In genomic region chr2:109124982-109125594, GRCh38 we compare ENCODE assay signal across 1 cellular context.
TF ChIP-seq lines count a peak whose summit lies in the region.

No MANE protein-coding gene starts in this region.

TF ChIP-seq in WTC11, 78 proteins besides CTCF, POLR2A, EP300 and RAD21 (continued from another document):
- TF ChIP-seq, protein P1, sequence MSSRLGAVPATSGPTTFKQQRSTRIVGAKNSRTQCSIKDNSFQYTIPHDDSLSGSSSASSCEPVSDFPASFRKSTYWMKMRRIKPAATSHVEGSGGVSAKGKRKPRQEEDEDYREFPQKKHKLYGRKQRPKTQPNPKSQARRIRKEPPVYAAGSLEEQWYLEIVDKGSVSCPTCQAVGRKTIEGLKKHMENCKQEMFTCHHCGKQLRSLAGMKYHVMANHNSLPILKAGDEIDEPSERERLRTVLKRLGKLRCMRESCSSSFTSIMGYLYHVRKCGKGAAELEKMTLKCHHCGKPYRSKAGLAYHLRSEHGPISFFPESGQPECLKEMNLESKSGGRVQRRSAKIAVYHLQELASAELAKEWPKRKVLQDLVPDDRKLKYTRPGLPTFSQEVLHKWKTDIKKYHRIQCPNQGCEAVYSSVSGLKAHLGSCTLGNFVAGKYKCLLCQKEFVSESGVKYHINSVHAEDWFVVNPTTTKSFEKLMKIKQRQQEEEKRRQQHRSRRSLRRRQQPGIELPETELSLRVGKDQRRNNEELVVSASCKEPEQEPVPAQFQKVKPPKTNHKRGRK (CRISPR knock-in tag; IDR thresholded peaks at IDR 0.05; ENCODE audit: borderline replicate concordance) = no peak
- TF ChIP-seq NR3C1 (CRISPR knock-in tag; conservative IDR thresholded peaks at IDR 0.05; ENCODE audit: low read depth) (no peak), OVOL2 (CRISPR knock-in tag; IDR thresholded peaks at IDR 0.05; ENCODE audit: borderline replicate concordance) (no peak), ZBTB43 (CRISPR knock-in tag; IDR thresholded peaks at IDR 0.05) (no peak), SMAD3 (CRISPR knock-in tag; IDR thresholded peaks at IDR 0.05; ENCODE audit: borderline replicate concordance) (no peak), ZNF423 (CRISPR knock-in tag; IDR thresholded peaks at IDR 0.05) (no peak)
